ENCODE assay signal across 12 cellular contexts in genomic region chr6:28356666-28357020, GRCh38. TPM values are rescaled to one million over a fixed set of nuclear protein-coding genes. Genes with fewer than 3 reads are reported as not detected.
A peak's percentile ranks its signal among the peaks of the same experiment; 100 is the strongest.
DNase-seq lines count a peak whose midpoint lies in the region; ATAC-seq and TF ChIP-seq lines count a peak whose summit lies in the region.
"Had no signal": no experiment of that assay in that cellular context is flagged by ENCODE, and none has a peak within 500 bp of the region (broad histone marks: within the 10 kb centered on the region; RNA-seq: fewer than 3 reads in every experiment).

No MANE protein-coding gene starts in this region.

- peak overlapping the region; percentile 56 to 93 for H3K18ac ChIP-seq in mesenchymal stem cell (ENCODE audit: low read depth in 1 of 2, low read length in 2 of 2)

- no peak overlapping the region for H3K23ac ChIP-seq in mesenchymal stem cell (ENCODE audit: low read length in 2 of 2)

- intact Hi-C loops in MCF 10A (cut with micrococcal nuclease), result loop anchor here (1.0 to 5.0 kb wide), 5 partner anchors 89 to 454 kb away; partner anchors contain the start of genes ZSCAN26 and ZSCAN9
- intact Hi-C loops in transverse colon (cut with DNase I; ENCODE audit: low total_unique reads), result loop anchor here (5.0 to 10.0 kb wide), 2 partner anchors 89 to 222 kb away; partner anchors contain the start of gene ZSCAN26

- peak overlapping the region in 1 of 2 experiments; percentile 84 for H3K4me3 ChIP-seq in mesenchymal stem cell (ENCODE audit: insufficient read depth in 1 of 2, low read depth in 1 of 2, low read length in 2 of 2)
- no peak overlapping the region for H3K4me3 ChIP-seq in transverse colon

- peak overlapping the region; percentile 83 to 96 for H3K4ac ChIP-seq in mesenchymal stem cell (ENCODE audit: low read depth in 1 of 2, low read length in 2 of 2)

- peaks cover 25% of the 10 kb centered on the region for H3K4me1 Mint-ChIP-seq in activated naive CD8-positive, alpha-beta T cell treated with anti-CD3 and anti-CD28 coated beads, Interleukin-2, amount 10 ng/mL, durations not matched to agents 7 days and 5 days
- H3K4me1 Mint-ChIP-seq in activated naive CD8-positive, alpha-beta T cell treated with anti-CD3 and anti-CD28 coated beads for 36 hours, result peaks cover 15% of the 10 kb centered on the region
- peaks cover 12% of the 10 kb centered on the region for H3K4me1 Mint-ChIP-seq in MCF 10A (ENCODE audit: insufficient read depth, unreplicated experiment)

- 84% methylated on average over 4 of the region's 7 CpGs for WGBS in mesenchymal stem cell
- WGBS in transverse colon (ENCODE audit: low coverage in 1 of 2), 2 donors, result 71% methylated on average over 1 to 7 of the region's 7 CpGs

- H3K36me3 Mint-ChIP-seq in activated naive CD8-positive, alpha-beta T cell treated with anti-CD3 and anti-CD28 coated beads, Interleukin-2, amount 10 ng/mL, durations not matched to agents 7 days and 5 days, result peaks cover 17% of the 10 kb centered on the region
- H3K36me3 Mint-ChIP-seq in activated naive CD8-positive, alpha-beta T cell treated with anti-CD3 and anti-CD28 coated beads for 36 hours, result peaks cover 2% of the 10 kb centered on the region
- H3K36me3 Mint-ChIP-seq in MCF 10A (ENCODE audit: insufficient read depth, unreplicated experiment), result peaks cover 15% of the 10 kb centered on the region

- no peak for ATAC-seq in activated naive CD8-positive, alpha-beta T cell treated with anti-CD3 and anti-CD28 coated beads, Interleukin-2, amount 10 ng/mL, durations not matched to agents 7 days and 5 days (ENCODE audit: low read depth)
- ATAC-seq in HG03045 (IDR thresholded peaks at IDR 0.05; ENCODE audit: unreplicated experiment) (no peak), GM18520 (IDR thresholded peaks at IDR 0.05; ENCODE audit: unreplicated experiment) (no peak), HG02678 (IDR thresholded peaks at IDR 0.05; ENCODE audit: unreplicated experiment) (no peak)

- H2AFZ ChIP-seq in mesenchymal stem cell (ENCODE audit: low read depth, low read length), result no peak overlapping the region

- peak overlapping the region; percentile 98 for H4K8ac ChIP-seq in mesenchymal stem cell (ENCODE audit: low read length)

- TF ChIP-seq EP300 in transverse colon (IDR thresholded peaks at IDR 0.05; ENCODE audit: low read depth), result no peak

- peak overlapping the region; percentile 90 for H3K9ac ChIP-seq in mesenchymal stem cell (ENCODE audit: low read length)

- H3K9me3 Mint-ChIP-seq in activated naive CD8-positive, alpha-beta T cell treated with anti-CD3 and anti-CD28 coated beads, Interleukin-2, amount 10 ng/mL, durations not matched to agents 7 days and 5 days, result no peaks in the 10 kb centered on the region
- no peaks in the 10 kb centered on the region for H3K9me3 Mint-ChIP-seq in activated naive CD8-positive, alpha-beta T cell treated with anti-CD3 and anti-CD28 coated beads for 36 hours
- no peaks in the 10 kb centered on the region for H3K9me3 Mint-ChIP-seq in MCF 10A (ENCODE audit: unreplicated experiment)
- H3K9me3 Mint-ChIP-seq: memory B cell; stimulated activated naive CD8-positive, alpha-beta T cell treated with anti-CD3 and anti-CD28 coated beads, Interleukin-15, Interleukin-2, amounts not matched to agents 100 ng/mL and 50 ng/mL, for 24 hours had no signal

- H2AK5ac ChIP-seq in mesenchymal stem cell (ENCODE audit: low read length, severe bottlenecking), result peak overlapping the region; percentile 65

- POLR2A ChIA-PET in activated naive CD8-positive, alpha-beta T cell treated with anti-CD3 and anti-CD28 coated beads, Interleukin-2, amount 10 ng/mL, durations not matched to agents 7 days and 5 days (lab: Charles Lee), result interaction anchor here (0.9 to 2.4 kb wide), 7 partner anchors 18 to 484 kb away, joined by 3 to 11 read pairs (median 5); partner anchors contain the start of genes ZKSCAN8, ZSCAN16 and ZSCAN26
- POLR2A ChIA-PET in MCF 10A (lab: Yijun Ruan, JAX), result interaction anchor here (0.7 to 7.6 kb wide), 21 partner anchors 8 to 567 kb away, joined by 3 to 110 read pairs (median 6); partner anchors contain the start of genes PGBD1, TRIM27, ZKSCAN4 and ZKSCAN8

- H2BK5ac ChIP-seq in mesenchymal stem cell (ENCODE audit: low read depth, low read length, poor library complexity, severe bottlenecking), result no peak overlapping the region

- no peaks in the 10 kb centered on the region for H3K9me3 ChIP-seq in mesenchymal stem cell (ENCODE audit: control insufficient read depth, low read length)
- no peaks in the 10 kb centered on the region for H3K9me3 ChIP-seq in transverse colon
- H3K9me3 ChIP-seq: gastrocnemius medialis had no signal

- in situ Hi-C loops in transverse colon (cut with MboI; ENCODE audit: low pct_ligation_motif_present in 1 of 4, low pct_unique_long_range_greater_than_20kb in 1 of 4, low sequenced_read_pairs in 3 of 4), result loop anchor here (10.0 to 25.0 kb wide), 5 partner anchors 94 to 1169 kb away; partner anchors contain the start of genes NKAPL (in 1 of the 4), OR2B2 (in 1 of the 4), ZKSCAN4 (in 1 of the 4) and ZKSCAN8 (in 1 of the 4)

- peak overlapping the region; percentile 95 for H4K91ac ChIP-seq in mesenchymal stem cell (ENCODE audit: low read length)

- TF ChIP-seq CTCF in MCF 10A (IDR thresholded peaks at IDR 0.05; ENCODE audit: unreplicated experiment) (no peak), transverse colon (IDR thresholded peaks at IDR 0.05) (no peak)

- no peaks in the 10 kb centered on the region for H3K27me3 Mint-ChIP-seq in activated naive CD8-positive, alpha-beta T cell treated with anti-CD3 and anti-CD28 coated beads, Interleukin-2, amount 10 ng/mL, durations not matched to agents 7 days and 5 days
- H3K27me3 Mint-ChIP-seq in activated naive CD8-positive, alpha-beta T cell treated with anti-CD3 and anti-CD28 coated beads for 36 hours, result no peaks in the 10 kb centered on the region
- H3K27me3 Mint-ChIP-seq in MCF 10A (ENCODE audit: insufficient read depth, unreplicated experiment), result no peaks in the 10 kb centered on the region
- H3K27me3 Mint-ChIP-seq: memory B cell; stimulated activated naive CD8-positive, alpha-beta T cell treated with anti-CD3 and anti-CD28 coated beads, Interleukin-15, Interleukin-2, amounts not matched to agents 100 ng/mL and 50 ng/mL, for 24 hours had no signal

- no TSS peak for BruUV-seq in MCF 10A (replicated peaks; lab: Mats Ljungman, UMichigan)

- H2BK120ac ChIP-seq in mesenchymal stem cell (ENCODE audit: low read depth, low read length), result peak overlapping the region; percentile 90

- H3K14ac ChIP-seq in mesenchymal stem cell (ENCODE audit: low read length in 2 of 2), result peak overlapping the region in 1 of 2 experiments; percentile 73

- H3K79me1 ChIP-seq in mesenchymal stem cell (replicated peaks; ENCODE audit: low read length, poor library complexity, severe bottlenecking), result peaks cover 31% of the 10 kb centered on the region

- peak overlapping the region; percentile 7 to 84 for H2BK12ac ChIP-seq in mesenchymal stem cell (ENCODE audit: low read length in 2 of 2)

- no peak overlapping the region for H3K4me2 ChIP-seq in mesenchymal stem cell (ENCODE audit: low read length, poor library complexity, severe bottlenecking)

- CTCF ChIA-PET in MCF 10A (lab: Yijun Ruan, JAX), result interaction anchor here (0.8 to 5.5 kb wide), 29 partner anchors 15 to 520 kb away, joined by 3 to 35 read pairs (median 5); partner anchors contain the start of genes PGBD1, ZKSCAN8, ZSCAN16 and ZSCAN26

- no peak for TF ChIP-seq POLR2A in transverse colon (IDR thresholded peaks at IDR 0.05)

- peaks cover 11% of the 10 kb centered on the region for H3K4me1 ChIP-seq in mesenchymal stem cell (ENCODE audit: control insufficient read depth, insufficient read depth, low read depth, low read length)
- H3K4me1 ChIP-seq in transverse colon, result peaks cover 9 to 20% (median 17%) of the 10 kb centered on the region in 4 donors

- DNase-seq in activated naive CD8-positive, alpha-beta T cell treated with anti-CD3 and anti-CD28 coated beads, Interleukin-2, amount 10 ng/mL, durations not matched to agents 7 days and 5 days, result no peak
- DNase-seq in activated naive CD8-positive, alpha-beta T cell treated with anti-CD3 and anti-CD28 coated beads for 36 hours, result no peak
- no peak for DNase-seq in MCF 10A (ENCODE audit: unreplicated experiment)
- no peak for DNase-seq in mesenchymal stem cell
- no peak for DNase-seq in transverse colon

- H3K27ac Mint-ChIP-seq in activated naive CD8-positive, alpha-beta T cell treated with anti-CD3 and anti-CD28 coated beads, Interleukin-2, amount 10 ng/mL, durations not matched to agents 7 days and 5 days, result peak overlapping the region; percentile 45
- no peak overlapping the region for H3K27ac Mint-ChIP-seq in activated naive CD8-positive, alpha-beta T cell treated with anti-CD3 and anti-CD28 coated beads for 36 hours
- peak overlapping the region; percentile 41 for H3K27ac Mint-ChIP-seq in MCF 10A (ENCODE audit: low read depth, unreplicated experiment)

- H3K27me3 ChIP-seq in mesenchymal stem cell (ENCODE audit: control insufficient read depth in 1 of 2, insufficient read depth in 1 of 2, low read length in 2 of 2), result no peaks in the 10 kb centered on the region
- no peaks in the 10 kb centered on the region for H3K27me3 ChIP-seq in transverse colon
- H3K27me3 ChIP-seq: cardiac muscle cell, gastrocnemius medialis had no signal

- H3K27ac ChIP-seq in mesenchymal stem cell (ENCODE audit: low read length, poor library complexity, severe bottlenecking) (peak overlapping the region; percentile 41), transverse colon (peak overlapping the region; percentile 86 to 94 (median 90))

- H3K4me3 Mint-ChIP-seq in activated naive CD8-positive, alpha-beta T cell treated with anti-CD3 and anti-CD28 coated beads, Interleukin-2, amount 10 ng/mL, durations not matched to agents 7 days and 5 days, result peak overlapping the region; percentile 89
- H3K4me3 Mint-ChIP-seq in activated naive CD8-positive, alpha-beta T cell treated with anti-CD3 and anti-CD28 coated beads for 36 hours, result no peak overlapping the region
- H3K4me3 Mint-ChIP-seq in MCF 10A (ENCODE audit: unreplicated experiment), result no peak overlapping the region

- H3K36me3 ChIP-seq in mesenchymal stem cell (ENCODE audit: control insufficient read depth in 1 of 2, insufficient read depth in 2 of 2, low read depth in 1 of 2, low read length in 2 of 2) (peaks cover 2 to 5% of the 10 kb centered on the region in 2 experiments), transverse colon (no peaks in the 10 kb centered on the region)

- peak overlapping the region; percentile 20 for H2BK15ac ChIP-seq in mesenchymal stem cell (ENCODE audit: low read depth, poor library complexity, severe bottlenecking)

RNA-seq across cellular contexts. Expression of gene ZKSCAN3, which starts 6.9 kb away (rescaled TPM):
- 1 to 10 TPM; 7.0 to 7.6 TPM for total RNA-seq in activated naive CD8-positive, alpha-beta T cell treated with anti-CD3 and anti-CD28 coated beads, Interleukin-2, amount 10 ng/mL, durations not matched to agents 7 days and 5 days
- 1 to 10 TPM; 1.8 TPM for total RNA-seq in activated naive CD8-positive, alpha-beta T cell treated with anti-CD3 and anti-CD28 coated beads for 36 hours
- total RNA-seq in MCF 10A (2022) (2.7 and 3.7 TPM in 2 replicates), transverse colon (1 to 10 TPM; 1.4 to 5.2 (median 4.3) TPM)
- polyA plus RNA-seq in mesenchymal stem cell (2013, experiment 1 of 2), result 2.4 TPM
- 2.6 TPM for polyA plus RNA-seq in mesenchymal stem cell (2013, experiment 2 of 2)

RNA-seq across cellular contexts. Expression of gene ZSCAN31, which starts 20.7 kb away (rescaled TPM):
- 1 to 10 TPM; 1.9 to 2.0 TPM for total RNA-seq in activated naive CD8-positive, alpha-beta T cell treated with anti-CD3 and anti-CD28 coated beads, Interleukin-2, amount 10 ng/mL, durations not matched to agents 7 days and 5 days
- total RNA-seq in activated naive CD8-positive, alpha-beta T cell treated with anti-CD3 and anti-CD28 coated beads for 36 hours, result 1 to 10 TPM; 2.5 to 3.0 TPM
- 5.0 and 6.7 TPM in 2 replicates for total RNA-seq in MCF 10A (2022)
- polyA plus RNA-seq in mesenchymal stem cell (2013, experiment 1 of 2), result 1.3 TPM
- 1.2 TPM for polyA plus RNA-seq in mesenchymal stem cell (2013, experiment 2 of 2)
- total RNA-seq in transverse colon, result 10 to 100 TPM in 3 of 4 donors, 1 to 10 TPM in 1; 9.0 to 28.3 (median 17.0) TPM

RNA-seq across cellular contexts. Expression of gene ZSCAN12, which starts 42.9 kb away (rescaled TPM):
- total RNA-seq in activated naive CD8-positive, alpha-beta T cell treated with anti-CD3 and anti-CD28 coated beads, Interleukin-2, amount 10 ng/mL, durations not matched to agents 7 days and 5 days, result 10 to 100 TPM; 13.9 to 15.0 TPM
- 1 to 10 TPM; 6.8 to 7.2 TPM for total RNA-seq in activated naive CD8-positive, alpha-beta T cell treated with anti-CD3 and anti-CD28 coated beads for 36 hours
- total RNA-seq in MCF 10A (2022) (4.4 and 5.3 TPM in 2 replicates), transverse colon (1 to 10 TPM; 1.2 to 6.2 (median 3.5) TPM)
- 2.5 TPM for polyA plus RNA-seq in mesenchymal stem cell (2013, experiment 1 of 2)
- polyA plus RNA-seq in mesenchymal stem cell (2013, experiment 2 of 2), result 2.4 TPM
